ENCODE assay signal across 23 cellular contexts in the genomic region with DNA sequence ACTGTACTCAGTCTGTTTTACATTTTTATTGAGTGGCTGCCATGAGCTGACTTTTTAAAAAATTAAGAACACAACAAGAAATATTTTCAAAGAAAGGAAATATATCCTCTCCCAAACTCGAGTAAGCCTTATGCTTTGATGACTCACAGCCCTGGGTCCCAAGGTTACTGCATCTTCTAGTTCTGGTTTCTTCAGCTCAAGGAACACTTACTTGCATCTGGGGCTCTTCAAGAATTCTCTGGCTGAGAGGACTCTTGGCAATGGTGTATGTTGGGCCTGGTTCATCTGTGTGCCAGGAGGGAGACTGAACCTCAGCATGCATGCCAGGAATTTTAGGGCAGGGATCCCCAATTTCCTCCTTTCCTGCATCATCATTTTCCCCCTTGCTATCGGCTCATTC.
DNase-seq lines count a peak whose midpoint lies in the region; TF ChIP-seq lines count a peak whose summit lies in the region.
"Had no signal": no experiment of that assay in that cellular context is flagged by ENCODE, and none has a peak within 500 bp of the region (broad histone marks: within the 10 kb centered on the region; RNA-seq: fewer than 3 reads in every experiment).

No MANE protein-coding gene starts in this region.

- H2AFZ ChIP-seq in GM23248, result no peak overlapping the region

- no peak overlapping the region for H3K4me3 ChIP-seq in GM23248
- H3K4me3 ChIP-seq in tibial artery, result no peak overlapping the region
- H3K4me3 ChIP-seq: esophagus squamous epithelium, heart right ventricle, K562, MG63, SJSA1, stomach had no signal

- no peak overlapping the region for H3K9ac ChIP-seq in GM23248

- no peaks in the 10 kb centered on the region for H3K36me3 ChIP-seq in GM23248 (ENCODE audit: low read depth)
- no peaks in the 10 kb centered on the region for H3K36me3 ChIP-seq in tibial artery
- H3K36me3 ChIP-seq: esophagus squamous epithelium, heart right ventricle, MG63, SJSA1, stomach had no signal

- no peaks in the 10 kb centered on the region for H3K79me2 ChIP-seq in GM23248 (ENCODE audit: insufficient read depth)

- WGBS in GM23248 (ENCODE audit: low coverage in 1 of 2, low lambda C conversion rate in 2 of 2, missing lambda C conversion rate in 2 of 2), 2 experiments, result 11 to 20% methylated on average over 2 of the region's 2 CpGs

- H3K9me3 ChIP-seq in GM23248 (ENCODE audit: low read depth) (no peaks in the 10 kb centered on the region), tibial artery (no peaks in the 10 kb centered on the region)
- H3K9me3 ChIP-seq: esophagus squamous epithelium, MG63, SJSA1, stomach had no signal

- no peaks in the 10 kb centered on the region for H3K9me2 ChIP-seq in GM23248 (ENCODE audit: insufficient read depth)

- no peak overlapping the region for H3K27ac ChIP-seq in GM23248
- H3K27ac ChIP-seq in tibial artery, result no peak overlapping the region
- H3K27ac ChIP-seq: esophagus squamous epithelium, heart right ventricle, SJSA1, stomach had no signal

- H3K4me1 ChIP-seq in GM23248 (ENCODE audit: insufficient read depth), result peaks cover 4% of the 10 kb centered on the region; the same call in 1 of the 2 replicates
- no peaks in the 10 kb centered on the region for H3K4me1 ChIP-seq in tibial artery
- H3K4me1 ChIP-seq: SJSA1, stomach had no signal

- H3K27me3 ChIP-seq in GM23248 (replicated peaks; ENCODE audit: insufficient read depth) (no peaks in the 10 kb centered on the region), tibial artery (no peaks in the 10 kb centered on the region)
- H3K27me3 ChIP-seq: heart right ventricle, SJSA1, stomach had no signal

- in situ Hi-C loops in GM23248 (cut with MboI), result no loop called here

- intact Hi-C loops in tibial artery (cut with DNase I; ENCODE audit: low total_unique reads), result no loop called here

- H3K4me2 ChIP-seq in GM23248 (ENCODE audit: unreplicated experiment), result no peak overlapping the region

- H3F3A ChIP-seq in GM23248 (ENCODE audit: insufficient read depth), result no peaks in the 10 kb centered on the region

- TF ChIP-seq CTCF in tibial artery (IDR thresholded peaks at IDR 0.05), result no peak

- peak; percentile 64 for DNase-seq in AG08396 (ENCODE audit: low spot score)
- peak; percentile 61 for DNase-seq in GM23248
- DNase-seq in dedifferentiated amniotic fluid mesenchymal stem cell (ENCODE audit: extremely low spot score), result peak; percentile 70
- peak; percentile 65 for DNase-seq in iris pigment epithelial cell (ENCODE audit: low read depth)
- no peak for DNase-seq in GDM1 (lab: John Stamatoyannopoulos, UW)
- no peak for DNase-seq in midbrain (lab: John Stamatoyannopoulos, UW)
- DNase-seq in superior temporal gyrus (ENCODE audit: extremely low spot score), result no peak
- DNase-seq in tibial artery, result no peak
- DNase-seq: activated CD4-positive, alpha-beta T cell treated with anti-CD3 and anti-CD28 coated beads, Interleukin-2, amount 10 ng/mL, durations not matched to agents 24 days and 14 days; CD8-positive, alpha-beta T cell; effector memory CD4-positive, alpha-beta T cell; esophagus squamous epithelium; HCEC 1CT; heart right ventricle; MG63; naive thymus-derived CD4-positive, alpha-beta T cell; NCI-H2171; NCI-H526; right cardiac atrium; stomach; T-helper 1 cell had no signal

- H4K20me1 ChIP-seq in GM23248 (ENCODE audit: insufficient read depth), result no peaks in the 10 kb centered on the region

Comparison
In these comparisons a context has a peak if more than half of its experiments do, and no peak if none do; other contexts are left out.
1. DNase-seq: peak in AG08396 (single experiment), GM23248 (single experiment), dedifferentiated amniotic fluid mesenchymal stem cell (single experiment) and iris pigment epithelial cell (single experiment); none in GDM1 (single experiment), midbrain (single experiment), superior temporal gyrus (single experiment) and tibial artery (0 of 2).